Comparison of ENCODE assay signal across 8 cellular contexts in the genomic region with DNA sequence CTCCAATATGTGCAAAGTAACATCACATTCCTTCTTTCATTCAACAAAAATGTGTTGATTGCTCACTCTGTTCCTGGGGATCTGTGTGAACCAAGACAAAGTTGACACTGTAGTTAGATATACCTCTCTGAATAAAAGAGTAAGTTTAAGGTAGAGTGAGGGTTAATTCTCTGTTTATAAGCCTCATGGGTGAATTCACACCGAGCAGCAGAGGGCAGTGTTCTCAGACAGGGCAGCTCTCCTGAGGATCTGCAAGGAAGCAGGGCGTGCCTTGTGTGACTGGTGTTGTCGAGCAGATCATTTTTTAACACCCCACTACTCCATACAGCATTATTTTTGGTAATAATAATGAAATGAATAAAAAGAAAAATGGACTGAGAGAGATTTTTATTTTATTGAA. TPM values are rescaled to one million over a fixed set of nuclear protein-coding genes. Genes with fewer than 3 reads are reported as not detected.
DNase-seq lines count a peak whose midpoint lies in the region; ATAC-seq and TF ChIP-seq lines count a peak whose summit lies in the region.

No MANE protein-coding gene starts in this region.

- intact Hi-C loops in HCT116 (cut with micrococcal nuclease), result loop anchor here (5.0 kb wide), 1 partner anchor 342 kb away; no protein-coding TSS in a partner anchor

- no peak overlapping the region for H3K4me3 ChIP-seq in HCT116 (replicated peaks in 1 of 2; ENCODE audit: low read depth in 1 of 2, low read length in 2 of 2)

- RAD21 ChIA-PET in HCT116 (lab: Charles Lee; ENCODE audit: low non-redundant PET in 1 of 2, low total read pairs in 2 of 2, uncharacterized antibody in 2 of 2, unreplicated experiment in 2 of 2), result no interaction called here

- peak; percentile 97 for ATAC-seq in HCT116
- ATAC-seq in activated T-helper 17 cell treated with anti-CD3 and anti-CD28 coated beads, Interleukin-2, amount 50 U/mL, for 72 hours (replicated peaks), result peak; percentile 62
- no peak for ATAC-seq in GM21723 (IDR thresholded peaks at IDR 0.05; ENCODE audit: unreplicated experiment)
- ATAC-seq in GM21423 (IDR thresholded peaks at IDR 0.05; ENCODE audit: unreplicated experiment), result no peak

- DNase-seq in Daoy (ENCODE audit: low read depth), result peak; percentile 53
- DNase-seq in HCT116 (ENCODE audit: low read depth, low spot score), result peak; percentile 62
- DNase-seq in NCI-H82 (lab: John Stamatoyannopoulos, UW), result peak; percentile 90
- peak; percentile 74 for DNase-seq in iPS-NIHi7 (ENCODE audit: extremely low spot score)
- DNase-seq in NCI-H2081 treated with DMSO at 0.1 percent for 48 hours (lab: John Stamatoyannopoulos, UW), result no peak

- peak; percentile 71 to 83 (median 76) for TF ChIP-seq CTCF in HCT116 (IDR thresholded peaks at IDR 0.05 in 2 of 3, conservative IDR thresholded peaks at IDR 0.05 in 1 of 3; ENCODE audit: borderline replicate concordance in 1 of 3, insufficient read depth in 1 of 3, low read depth in 2 of 3, low read length in 2 of 3)

- H3K27ac ChIP-seq in HCT116 (ENCODE audit: low read depth, low read length), result no peak overlapping the region

- H3K9ac ChIP-seq in HCT116 (ENCODE audit: low read length), result no peak overlapping the region

- no peaks in the 10 kb centered on the region for H3K79me2 ChIP-seq in HCT116 (ENCODE audit: insufficient read depth, low read length)

- H3K4me2 ChIP-seq in HCT116 (ENCODE audit: low read length), result peak overlapping the region; percentile 6; the same call in 1 of the 2 replicates

- H3K27ac Mint-ChIP-seq in activated T-helper 17 cell treated with anti-CD3 and anti-CD28 coated beads, Interleukin-2, amount 50 U/mL, for 72 hours, result no peak overlapping the region

- BruUV-seq in HCT116 (replicated peaks; lab: Mats Ljungman, UMichigan), result no TSS peak

- TF ChIP-seq RAD21 in HCT116 (IDR thresholded peaks at IDR 0.05; ENCODE audit: low read depth), result peak; percentile 70

- no peak overlapping the region for H3K4me3 Mint-ChIP-seq in activated T-helper 17 cell treated with anti-CD3 and anti-CD28 coated beads, Interleukin-2, amount 50 U/mL, for 72 hours

- H3K36me3 Mint-ChIP-seq in activated T-helper 17 cell treated with anti-CD3 and anti-CD28 coated beads, Interleukin-2, amount 50 U/mL, for 72 hours (ENCODE audit: low read depth), result no peaks in the 10 kb centered on the region

- H3K9me3 ChIP-seq in HCT116 (ENCODE audit: control insufficient read depth in 1 of 2, insufficient read depth in 1 of 2, low read depth in 1 of 2, low read length in 2 of 2), result peaks cover 0 to 3% of the 10 kb centered on the region in 2 experiments; a peak in 1 of 4 replicates

- H3K9me2 ChIP-seq in HCT116 (ENCODE audit: insufficient read depth), result no peaks in the 10 kb centered on the region

- H4K20me1 ChIP-seq in HCT116 (ENCODE audit: insufficient read depth), result no peaks in the 10 kb centered on the region

- H3K4me1 ChIP-seq in HCT116 (ENCODE audit: control insufficient read depth in 1 of 2, insufficient read depth in 2 of 2, low read length in 2 of 2), result peaks cover 0 to 4% of the 10 kb centered on the region in 2 experiments; a peak in 1 of 4 replicates

- H2AFZ ChIP-seq in HCT116 (ENCODE audit: low read depth, low read length, poor library complexity, severe bottlenecking), result peak overlapping the region; percentile 85

- POLR2A ChIA-PET in HCT116 (lab: Charles Lee), result no interaction called here

- H3K4me1 Mint-ChIP-seq in activated T-helper 17 cell treated with anti-CD3 and anti-CD28 coated beads, Interleukin-2, amount 50 U/mL, for 72 hours, result no peaks in the 10 kb centered on the region

- peaks cover 11% of the 10 kb centered on the region for H3K27me3 Mint-ChIP-seq in activated T-helper 17 cell treated with anti-CD3 and anti-CD28 coated beads, Interleukin-2, amount 50 U/mL, for 72 hours

- CTCF ChIA-PET in HCT116 (lab: Charles Lee), result interaction anchor here (0.8 to 1.3 kb wide), 4 partner anchors 9 to 100 kb away, joined by 3 to 4 read pairs (median 4); no protein-coding TSS in a partner anchor

- H3K27me3 ChIP-seq in HCT116 (ENCODE audit: insufficient read depth, low read length), result no peaks in the 10 kb centered on the region

- TF ChIP-seq POLR2A in HCT116 (IDR thresholded peaks at IDR 0.05; ENCODE audit: borderline replicate concordance, extremely low read depth, insufficient read depth, insufficient read length), result no peak

- H3K36me3 ChIP-seq in HCT116 (ENCODE audit: control insufficient read depth in 1 of 2, insufficient read depth in 2 of 2, low read length in 2 of 2), result no peaks in the 10 kb centered on the region

- H3K9me3 Mint-ChIP-seq in activated T-helper 17 cell treated with anti-CD3 and anti-CD28 coated beads, Interleukin-2, amount 50 U/mL, for 72 hours, result no peaks in the 10 kb centered on the region

TF ChIP-seq in HCT116, 20 proteins besides CTCF, POLR2A, EP300 and RAD21:
- TF ChIP-seq CBX3 (IDR thresholded peaks at IDR 0.05; ENCODE audit: low read depth) (0 out of 2 replicates have a peak, but pooled peaks have one; percentile 65), FOSL1 (IDR thresholded peaks at IDR 0.05; ENCODE audit: low read depth) (no peak), JUND (IDR thresholded peaks at IDR 0.05) (no peak), YY1 (IDR thresholded peaks at IDR 0.05; ENCODE audit: extremely low read depth, insufficient replicate concordance, low read depth, low read length) (no peak)

RNA-seq across cellular contexts. Expression of a gene that starts 34.4 kb away (rescaled TPM):
- 0.17 TPM in 1 of 2 replicates, not detected in the other for total RNA-seq in Daoy (2014; rRNA removed; shearing (Covaris generic))
- total RNA-seq in HCT116 (2021; ENCODE audit: unreplicated experiment), result 0.17 TPM
- 0.07 TPM in 1 of 2 replicates, not detected in the other for polyA plus RNA-seq in HCT116 (2012)
- total RNA-seq in activated T-helper 17 cell treated with anti-CD3 and anti-CD28 coated beads, Interleukin-2, amount 50 U/mL, for 72 hours, result not detected

RNA-seq across cellular contexts. Expression of a gene that starts 40.2 kb away (rescaled TPM):
- total RNA-seq in Daoy (2014; rRNA removed; shearing (Covaris generic)), result 13.8 and 27.8 TPM in 2 replicates
- 4.4 TPM for total RNA-seq in HCT116 (2021; ENCODE audit: unreplicated experiment)
- 3.7 and 4.8 TPM in 2 replicates for polyA plus RNA-seq in HCT116 (2012)
- total RNA-seq in activated T-helper 17 cell treated with anti-CD3 and anti-CD28 coated beads, Interleukin-2, amount 50 U/mL, for 72 hours, result under 1 TPM in 1 of 2 donors, not detected in 1; 0.74 TPM

Comparison
In these comparisons a context has a peak if more than half of its experiments do, and no peak if none do; other contexts are left out.
1. ATAC-seq: peak in HCT116 (single experiment) and activated T-helper 17 cell treated with anti-CD3 and anti-CD28 coated beads, Interleukin-2, amount 50 U/mL, for 72 hours (single experiment); none in GM21723 (single experiment) and GM21423 (single experiment).